Comparison of ENCODE assay signal across 25 cellular contexts in genomic region chr12:68561830-68562229, GRCh38.
"Had no signal": no experiment of that assay in that cellular context is flagged by ENCODE, and none has a peak within 500 bp of the region (broad histone marks: within the 10 kb centered on the region; RNA-seq: fewer than 3 reads in every experiment).

No MANE protein-coding gene starts in this region.

- H2AFZ ChIP-seq: hepatocyte had no signal

- H3K36me3 ChIP-seq: colonic mucosa, esophagus muscularis mucosa, gastrocnemius medialis, heart left ventricle, lower lobe of right lung had no signal

- H3K4me1 ChIP-seq: colonic mucosa, gastrocnemius medialis had no signal

- H3K4me2 ChIP-seq: hepatocyte had no signal

- H3K27me3 ChIP-seq: colonic mucosa, dorsolateral prefrontal cortex, esophagus muscularis mucosa, foreskin keratinocyte, gastrocnemius medialis, heart left ventricle, hepatocyte had no signal

- H3K4me3 ChIP-seq: colonic mucosa, dorsolateral prefrontal cortex, esophagus muscularis mucosa, gastrocnemius medialis, heart left ventricle, hepatocyte, lower lobe of right lung had no signal

- ATAC-seq: foreskin keratinocyte, gastrocnemius medialis, heart left ventricle, left colon, left lobe of liver, left ventricle myocardium superior, lower lobe of right lung had no signal

- H3K27ac ChIP-seq: colonic mucosa, dorsolateral prefrontal cortex, esophagus muscularis mucosa, foreskin keratinocyte, gastrocnemius medialis, heart left ventricle, hepatocyte, lower lobe of right lung had no signal

- DNase-seq: cerebellar nuclear complex; colonic mucosa; cortex of kidney; dermis blood vessel endothelial cell; dorsolateral prefrontal cortex; effector CD4-positive, alpha-beta T cell; effector memory CD4-positive, alpha-beta T cell; foreskin keratinocyte; gastrocnemius medialis; glutamatergic neuron; heart left ventricle; hypothalamus; immature natural killer cell; islet precursor cell; kidney; kidney glomerular epithelial cell; left colon; left ventricle myocardium superior; lower lobe of right lung; mesenchymal stem cell; midbrain had no signal

- H3K9me3 ChIP-seq: colonic mucosa, esophagus muscularis mucosa, gastrocnemius medialis, heart left ventricle, lower lobe of right lung had no signal

- FAIRE-seq: endothelial cell of umbilical vein, kidney had no signal

- H3K79me2 ChIP-seq: hepatocyte had no signal
